8 cellular contexts compared by ENCODE assay signal in the genomic region with DNA sequence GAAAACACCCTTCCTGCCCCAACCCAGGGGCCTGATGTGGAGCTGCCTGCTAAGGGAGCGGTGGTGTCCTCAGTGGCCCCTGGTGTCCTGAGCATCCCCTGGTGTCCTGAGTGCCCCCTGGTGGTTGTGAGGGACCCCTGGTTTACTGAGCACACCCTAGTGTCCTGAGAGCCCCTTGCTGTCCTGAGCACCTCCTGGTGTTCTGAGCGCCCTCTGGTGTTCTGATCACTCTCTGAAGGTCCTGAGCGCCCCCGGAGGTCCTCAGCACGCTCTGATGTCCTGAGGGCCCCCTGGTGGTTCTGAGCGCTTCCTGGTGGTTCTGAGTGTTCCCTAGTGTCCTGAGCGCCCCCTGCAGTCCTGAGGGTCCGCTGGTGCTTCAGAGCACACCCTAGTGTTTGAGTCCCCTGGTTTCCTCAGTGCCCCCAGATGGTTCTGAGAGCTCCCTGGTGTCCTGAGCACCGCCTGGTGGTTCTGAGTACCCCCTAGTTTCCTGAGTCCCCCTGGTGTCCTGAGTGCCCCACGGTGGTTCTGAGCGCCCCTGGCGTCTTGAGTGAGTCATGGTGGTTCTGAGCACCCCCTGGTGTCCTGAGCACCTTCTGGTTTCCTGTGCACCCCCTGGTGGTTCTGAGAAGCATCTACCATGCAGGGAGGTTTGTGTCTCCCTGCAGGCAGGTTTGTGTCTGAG.
A peak's percentile ranks its signal among the peaks of the same experiment; 100 is the strongest.
DNase-seq lines count a peak whose midpoint lies in the region; ATAC-seq, FAIRE-seq and TF ChIP-seq lines count a peak whose summit lies in the region.

No MANE protein-coding gene starts in this region.

- RAD21 ChIA-PET in HCT116 (lab: Charles Lee; ENCODE audit: low non-redundant PET in 1 of 2, low total read pairs in 2 of 2, uncharacterized antibody in 2 of 2, unreplicated experiment in 2 of 2) = no interaction called here

- H2AFZ ChIP-seq in HCT116 (ENCODE audit: low read depth, low read length, poor library complexity, severe bottlenecking) = no peak overlapping the region

- no TSS peak for BruUV-seq in HCT116 (replicated peaks; lab: Mats Ljungman, UMichigan)
- no TSS peak for BruUV-seq in Panc1 (replicated peaks; lab: Mats Ljungman, UMichigan)

- no peak for FAIRE-seq in kidney (lab: Jason Lieb, UNC)

- no peaks in the 10 kb centered on the region for H3K79me2 ChIP-seq in HCT116 (ENCODE audit: insufficient read depth, low read length)

- H3K4me2 ChIP-seq in HCT116 (ENCODE audit: low read length) = no peak overlapping the region

- H4K20me1 ChIP-seq in HCT116 (ENCODE audit: insufficient read depth) = no peaks in the 10 kb centered on the region

- H3K4me1 ChIP-seq in HCT116 (ENCODE audit: control insufficient read depth in 1 of 2, insufficient read depth in 2 of 2, low read length in 2 of 2) (no peaks in the 10 kb centered on the region), Panc1 (ENCODE audit: control insufficient read depth, insufficient read depth, low read length) (no peaks in the 10 kb centered on the region), kidney (ENCODE audit: control insufficient read depth in 1 of 2, insufficient read depth in 1 of 2, low read depth in 1 of 2, low read length in 2 of 2) (no peaks in the 10 kb centered on the region)

- H3K4me3 ChIP-seq in HCT116 (replicated peaks in 1 of 2; ENCODE audit: low read depth in 1 of 2, low read length in 2 of 2) (no peak overlapping the region), Panc1 (ENCODE audit: low read depth in 2 of 2, low read length in 2 of 2) (no peak overlapping the region), kidney (ENCODE audit: low read length in 2 of 2) (no peak overlapping the region)

- H3K9me2 ChIP-seq in HCT116 (ENCODE audit: insufficient read depth) = no peaks in the 10 kb centered on the region

- no peak for ATAC-seq in HCT116
- no peak for ATAC-seq in Panc1

- DNase-seq in HCT116 (ENCODE audit: low read depth, low spot score) (no peak), Panc1 (ENCODE audit: low read depth, low spot score) (peak; percentile 30), kidney (no peak), NCI-H226 (no peak), NCI-H2196 (lab: John Stamatoyannopoulos, UW; ENCODE audit: unreplicated experiment) (no peak), RPMI8226 (no peak), SIG-M5 treated with dmso at 0.1 percent for 504 hours (lab: John Stamatoyannopoulos, UW; ENCODE audit: unreplicated experiment) (no peak)

- CTCF ChIA-PET in HCT116 (lab: Charles Lee) = no interaction called here
- CTCF ChIA-PET in Panc1 (lab: Charles Lee) = no interaction called here

- H3K27me3 ChIP-seq in HCT116 (ENCODE audit: insufficient read depth, low read length) (no peaks in the 10 kb centered on the region), Panc1 (ENCODE audit: control insufficient read depth, insufficient read depth, low read length) (no peaks in the 10 kb centered on the region)

- peaks cover 6 to 23% of the 10 kb centered on the region in 2 experiments; a peak in 3 of 4 replicates for H3K9me3 ChIP-seq in HCT116 (ENCODE audit: control insufficient read depth in 1 of 2, insufficient read depth in 1 of 2, low read depth in 1 of 2, low read length in 2 of 2)
- H3K9me3 ChIP-seq in Panc1 (ENCODE audit: control insufficient read depth, insufficient read depth, low read depth, low read length) = 0 out of 2 replicates have a peak, but pooled peaks cover 2% of the 10 kb centered on the region
- H3K9me3 ChIP-seq in kidney (ENCODE audit: control insufficient read depth in 1 of 2, low read length in 2 of 2) = no peaks in the 10 kb centered on the region

- no peak overlapping the region for H3K27ac ChIP-seq in HCT116 (ENCODE audit: low read depth, low read length)
- H3K27ac ChIP-seq in Panc1 (ENCODE audit: low read length) = no peak overlapping the region
- no peak overlapping the region for H3K27ac ChIP-seq in kidney (ENCODE audit: low read depth in 2 of 2, low read length in 2 of 2)

- TF ChIP-seq CTCF in GM12872 (IDR thresholded peaks at IDR 0.05; ENCODE audit: insufficient read depth, low read depth, low read length) (peak; percentile 69), HCT116 (IDR thresholded peaks at IDR 0.05 in 2 of 3, conservative IDR thresholded peaks at IDR 0.05 in 1 of 3; ENCODE audit: borderline replicate concordance in 1 of 3, insufficient read depth in 1 of 3, low read depth in 2 of 3, low read length in 2 of 3) (peak in 2 of 3 experiments; percentile 13; a peak in 2 of 6 replicates), Panc1 (IDR thresholded peaks at IDR 0.05) (peak; percentile 18; the same call in 1 of the 2 replicates), kidney (IDR thresholded peaks at IDR 0.05; ENCODE audit: borderline replicate concordance, extremely low read depth, insufficient read depth) (peak; percentile 2)

- no peak for TF ChIP-seq RAD21 in HCT116 (IDR thresholded peaks at IDR 0.05; ENCODE audit: low read depth)

- in situ Hi-C loops in Panc1 (cut with HindIII; ENCODE audit: low pct_unique_long_range_greater_than_20kb, low sequenced_read_pairs) = no loop called here

- no peak for TF ChIP-seq POLR2A in HCT116 (IDR thresholded peaks at IDR 0.05; ENCODE audit: borderline replicate concordance, extremely low read depth, insufficient read depth, insufficient read length)

- intact Hi-C loops in HCT116 (cut with micrococcal nuclease) = no loop called here
- intact Hi-C loops in Panc1 (cut with micrococcal nuclease; ENCODE audit: unreplicated experiment) = no loop called here
- intact Hi-C loops in kidney (cut with DNase I) = no loop called here

- H3K36me3 ChIP-seq in HCT116 (ENCODE audit: control insufficient read depth in 1 of 2, insufficient read depth in 2 of 2, low read length in 2 of 2) (no peaks in the 10 kb centered on the region), Panc1 (ENCODE audit: control insufficient read depth, insufficient read depth, low read length) (no peaks in the 10 kb centered on the region), kidney (ENCODE audit: control insufficient read depth in 1 of 2, insufficient read depth in 2 of 2, low read length in 2 of 2) (no peaks in the 10 kb centered on the region)

- H3K9ac ChIP-seq in HCT116 (ENCODE audit: low read length) (no peak overlapping the region), kidney (ENCODE audit: low read length in 2 of 2) (no peak overlapping the region)

- POLR2A ChIA-PET in HCT116 (lab: Charles Lee) = no interaction called here
- POLR2A ChIA-PET in Panc1 (lab: Charles Lee) = no interaction called here

TF ChIP-seq in HCT116, 20 proteins besides CTCF, POLR2A, EP300 and RAD21:
- TF ChIP-seq YY1 (IDR thresholded peaks at IDR 0.05; ENCODE audit: extremely low read depth, insufficient replicate concordance, low read depth, low read length) = no peak
- TF ChIP-seq EZH2phosphoT487 (IDR thresholded peaks at IDR 0.05; ENCODE audit: borderline replicate concordance) = no peak
- TF ChIP-seq POLR2AphosphoS5 (IDR thresholded peaks at IDR 0.05; ENCODE audit: low read depth, low read length) = no peak
- TF ChIP-seq, protein P1, sequence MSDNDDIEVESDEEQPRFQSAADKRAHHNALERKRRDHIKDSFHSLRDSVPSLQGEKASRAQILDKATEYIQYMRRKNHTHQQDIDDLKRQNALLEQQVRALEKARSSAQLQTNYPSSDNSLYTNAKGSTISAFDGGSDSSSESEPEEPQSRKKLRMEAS (IDR thresholded peaks at IDR 0.05) = no peak
- TF ChIP-seq ELF1 (IDR thresholded peaks at IDR 0.05; ENCODE audit: borderline replicate concordance, low read depth) = no peak
- TF ChIP-seq CEBPB (IDR thresholded peaks at IDR 0.05; ENCODE audit: low read depth) = no peak
- no peak for TF ChIP-seq EZH2 (IDR thresholded peaks at IDR 0.05)
- no peak for TF ChIP-seq SRF (IDR thresholded peaks at IDR 0.05; ENCODE audit: low read depth)

Comparison
In these comparisons a context has a peak if more than half of its experiments do, and no peak if none do; other contexts are left out.
1. CTCF ChIP-seq: peak in every context shown above with its lines; median percentile 69 in GM12872; 18 in Panc1; 13 in HCT116; 2 in kidney.